In genomic region chr18:36509646-36510197, GRCh38 we compare ENCODE assay signal across 28 cellular contexts.
"Had no signal": no experiment of that assay in that cellular context is flagged by ENCODE, and none has a peak within 500 bp of the region (broad histone marks: within the 10 kb centered on the region; RNA-seq: fewer than 3 reads in every experiment).

No MANE protein-coding gene starts in this region.

- ATAC-seq: activated CD4-positive, CD25-positive, alpha-beta regulatory T cell treated with anti-CD3 and anti-CD28 coated beads, Interleukin-2, amount 50 U/mL, for 24 hours; activated CD8-positive, alpha-beta memory T cell treated with anti-CD3 and anti-CD28 coated beads, Interleukin-2, amount 10 ng/mL, durations not matched to agents 7 days and 5 days; Right ventricle myocardium inferior; T-cell had no signal

- H3K4me1 ChIP-seq: breast epithelium had no signal

- H3K4me1 Mint-ChIP-seq: activated CD8-positive, alpha-beta memory T cell treated with anti-CD3 and anti-CD28 coated beads, Interleukin-2, amount 10 ng/mL, durations not matched to agents 7 days and 5 days; activated naive CD4-positive, alpha-beta T cell treated with anti-CD3 and anti-CD28 coated beads, Interleukin-2, amount 50 U/mL, for 24 hours; T-cell had no signal

- DNase-seq: activated CD4-positive, alpha-beta T cell treated with anti-CD3 and anti-CD28 coated beads for 4 hours; activated CD4-positive, alpha-beta T cell treated with anti-CD3 and anti-CD28 coated beads, Interleukin-2, amount 50 U/mL, for 4 hours; activated CD8-positive, alpha-beta memory T cell treated with anti-CD3 and anti-CD28 coated beads, Interleukin-2, amount 10 ng/mL, durations not matched to agents 7 days and 5 days; activated effector memory CD4-positive, alpha-beta T cell treated with Interleukin-2 at 50 U/mL for 16 hours; activated naive CD4-positive, alpha-beta T cell; activated T-cell treated with anti-CD3 and anti-CD28 coated beads, Interleukin-2, amount 50 U/mL, for 24 hours; aorta; central memory CD4-positive, alpha-beta T cell; MM.1S; NCI-H1105 treated with DMSO at 0.1 percent for 48 hours; NCI-H146; NCI-H1930; NCI-H2171; NCI-H2227 treated with DMSO at 0.1 percent for 48 hours; NCI-H446 treated with DMSO at 0.1 percent for 48 hours; NCI-H524 treated with DMSO at 0.1 percent for 48 hours; NCI-H748 treated with DMSO at 0.1 percent for 48 hours; RPMI8226; T-cell; T-helper 2 cell; T1000 had no signal

- H3K27ac ChIP-seq: breast epithelium, SK-N-MC had no signal

- FAIRE-seq: TTC549 had no signal

- H3K36me3 Mint-ChIP-seq: activated CD8-positive, alpha-beta memory T cell treated with anti-CD3 and anti-CD28 coated beads, Interleukin-2, amount 10 ng/mL, durations not matched to agents 7 days and 5 days; activated naive CD4-positive, alpha-beta T cell treated with anti-CD3 and anti-CD28 coated beads, Interleukin-2, amount 50 U/mL, for 24 hours; T-cell had no signal

- H3K27me3 ChIP-seq: breast epithelium had no signal

- H3K27me3 Mint-ChIP-seq: activated naive CD4-positive, alpha-beta T cell treated with anti-CD3 and anti-CD28 coated beads, Interleukin-2, amount 50 U/mL, for 24 hours had no signal

- H3K9me3 ChIP-seq: breast epithelium had no signal

- H3K4me3 ChIP-seq: breast epithelium, SK-N-MC had no signal

- H3K9me3 Mint-ChIP-seq: activated naive CD4-positive, alpha-beta T cell treated with anti-CD3 and anti-CD28 coated beads, Interleukin-2, amount 50 U/mL, for 24 hours; activated T-cell treated with anti-CD3 and anti-CD28 coated beads, Interleukin-2, amount 50 U/mL, for 24 hours; activated T-helper 1 cell treated with anti-CD3 and anti-CD28 coated beads, Interleukin-12 subunit alpha, Interleukin-12 subunit beta, Interleukin-2, Interleukin-4 antibody, amounts not matched to agents 30 ng/mL and 10 ng/mL and 1 ng/mL, durations not matched to agents 14 hours and 24 hours and 36 hours; T-cell had no signal

- H3K27ac Mint-ChIP-seq: activated CD8-positive, alpha-beta memory T cell treated with anti-CD3 and anti-CD28 coated beads, Interleukin-2, amount 10 ng/mL, durations not matched to agents 7 days and 5 days; activated naive CD4-positive, alpha-beta T cell treated with anti-CD3 and anti-CD28 coated beads, Interleukin-2, amount 50 U/mL, for 24 hours; activated T-cell treated with anti-CD3 and anti-CD28 coated beads, Interleukin-2, amount 50 U/mL, for 24 hours; activated T-helper 1 cell treated with anti-CD3 and anti-CD28 coated beads, Interleukin-12 subunit alpha, Interleukin-12 subunit beta, Interleukin-2, Interleukin-4 antibody, amounts not matched to agents 30 ng/mL and 10 ng/mL and 1 ng/mL, durations not matched to agents 14 hours and 24 hours and 36 hours; T-cell had no signal

- H3K36me3 ChIP-seq: breast epithelium had no signal

- H3K4me3 Mint-ChIP-seq: activated CD8-positive, alpha-beta memory T cell treated with anti-CD3 and anti-CD28 coated beads, Interleukin-2, amount 10 ng/mL, durations not matched to agents 7 days and 5 days; activated naive CD4-positive, alpha-beta T cell treated with anti-CD3 and anti-CD28 coated beads, Interleukin-2, amount 50 U/mL, for 24 hours; activated T-cell treated with anti-CD3 and anti-CD28 coated beads, Interleukin-2, amount 50 U/mL, for 24 hours; activated T-helper 1 cell treated with anti-CD3 and anti-CD28 coated beads, Interleukin-12 subunit alpha, Interleukin-12 subunit beta, Interleukin-2, Interleukin-4 antibody, amounts not matched to agents 30 ng/mL and 10 ng/mL and 1 ng/mL, durations not matched to agents 14 hours and 24 hours and 36 hours; T-cell had no signal
